Comparison of ENCODE assay signal across 1 cellular context in the genomic region with DNA sequence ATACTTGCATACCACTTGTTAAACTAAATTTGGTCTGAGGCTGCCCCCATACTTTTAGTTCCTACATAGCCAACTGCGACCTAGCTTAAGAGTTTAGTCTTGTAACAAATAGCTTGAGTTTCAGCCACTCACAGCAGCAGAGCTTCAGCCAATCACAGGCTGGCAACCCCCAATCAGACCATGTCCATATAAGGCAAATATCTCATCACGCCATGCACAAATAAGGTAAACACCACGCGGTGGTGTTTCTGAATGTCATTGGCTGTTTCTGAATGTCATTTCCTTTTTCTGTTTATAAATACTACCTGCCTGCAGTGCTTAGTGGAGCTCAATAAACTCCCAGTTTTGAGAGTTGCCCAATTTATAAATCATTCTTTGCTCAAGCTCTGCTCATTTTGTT.
TF ChIP-seq lines count a peak whose summit lies in the region.

No MANE protein-coding gene starts in this region.

TF ChIP-seq in WTC11, 78 proteins besides CTCF, POLR2A, EP300 and RAD21 (continued from another document):
- TF ChIP-seq, protein P1, sequence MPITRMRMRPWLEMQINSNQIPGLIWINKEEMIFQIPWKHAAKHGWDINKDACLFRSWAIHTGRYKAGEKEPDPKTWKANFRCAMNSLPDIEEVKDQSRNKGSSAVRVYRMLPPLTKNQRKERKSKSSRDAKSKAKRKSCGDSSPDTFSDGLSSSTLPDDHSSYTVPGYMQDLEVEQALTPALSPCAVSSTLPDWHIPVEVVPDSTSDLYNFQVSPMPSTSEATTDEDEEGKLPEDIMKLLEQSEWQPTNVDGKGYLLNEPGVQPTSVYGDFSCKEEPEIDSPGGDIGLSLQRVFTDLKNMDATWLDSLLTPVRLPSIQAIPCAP (CRISPR knock-in tag; IDR thresholded peaks at IDR 0.05) = no peak
